ENCODE assay signal across 8 cellular contexts in genomic region chr20:53596188-53597084, GRCh38. TPM values are rescaled to one million over a fixed set of nuclear protein-coding genes. Genes with fewer than 3 reads are reported as not detected.
A peak's percentile ranks its signal among the peaks of the same experiment; 100 is the strongest.
DNase-seq lines count a peak whose midpoint lies in the region; ATAC-seq and TF ChIP-seq lines count a peak whose summit lies in the region.
"Not testable (repeated sequence)": the region's sequence is repeated elsewhere in the genome, so short reads cannot be mapped to it uniquely, and the experiment has no call there.

No MANE protein-coding gene starts in this region.

- not testable (repeated sequence) for TF ChIP-seq POLR2A in breast epithelium (IDR thresholded peaks at IDR 0.05); uterus (IDR thresholded peaks at IDR 0.05)

- not testable (repeated sequence) for H3K9me3 ChIP-seq in breast epithelium; lung (ENCODE audit: control insufficient read depth in 2 of 2, insufficient read depth in 1 of 2, low read length in 1 of 2); uterus

- peaks cover 31% of the 10 kb centered on the region for H3K36me3 Mint-ChIP-seq in activated CD4-positive, alpha-beta memory T cell treated with anti-CD3 and anti-CD28 coated beads, Interleukin-2, amount 10 ng/mL, durations not matched to agents 7 days and 5 days (ENCODE audit: low read depth)

- H3K27me3 Mint-ChIP-seq in activated CD4-positive, alpha-beta memory T cell treated with anti-CD3 and anti-CD28 coated beads, Interleukin-2, amount 10 ng/mL, durations not matched to agents 7 days and 5 days: not testable (repeated sequence)

- intact Hi-C loops in breast epithelium (cut with DNase I; ENCODE audit: low total_unique reads); uterus (cut with DNase I; ENCODE audit: low total_unique reads): not testable (repeated sequence)

- peak; percentile 73 for DNase-seq in NCI-H2227 (lab: John Stamatoyannopoulos, UW; ENCODE audit: unreplicated experiment)
- not testable (repeated sequence) for DNase-seq in activated CD4-positive, alpha-beta memory T cell treated with anti-CD3 and anti-CD28 coated beads, Interleukin-2, amount 10 ng/mL, durations not matched to agents 7 days and 5 days; breast epithelium (ENCODE audit: low spot score in 2 of 2); fibroblast of villous mesenchyme (ENCODE audit: low read depth); lung (ENCODE audit: low spot score); uterus

- CTCF ChIA-PET in activated CD4-positive, alpha-beta memory T cell treated with anti-CD3 and anti-CD28 coated beads, Interleukin-2, amount 10 ng/mL, durations not matched to agents 7 days and 5 days (lab: Charles Lee): interaction anchor here (0.6 to 2.3 kb wide), 3 partner anchors 13 to 55 kb away, joined by 3 to 11 read pairs (median 9); no protein-coding TSS in a partner anchor

- H3K4me1 Mint-ChIP-seq in activated CD4-positive, alpha-beta memory T cell treated with anti-CD3 and anti-CD28 coated beads, Interleukin-2, amount 10 ng/mL, durations not matched to agents 7 days and 5 days: peaks cover 46% of the 10 kb centered on the region

- WGBS in lung, 2 donors: 23 to 34% methylated on average over 13 of the region's 13 CpGs

- H3K4me1 ChIP-seq in breast epithelium; lung (ENCODE audit: control insufficient read depth in 2 of 2, insufficient read depth in 2 of 2, low read length in 2 of 2); rectal smooth muscle tissue (ENCODE audit: control insufficient read depth, insufficient read depth, low read length); uterus: not testable (repeated sequence)

- peak overlapping the region; percentile 63 for H3K4me3 Mint-ChIP-seq in activated CD4-positive, alpha-beta memory T cell treated with anti-CD3 and anti-CD28 coated beads, Interleukin-2, amount 10 ng/mL, durations not matched to agents 7 days and 5 days

- not testable (repeated sequence) for H3K9me3 Mint-ChIP-seq in activated CD4-positive, alpha-beta memory T cell treated with anti-CD3 and anti-CD28 coated beads, Interleukin-2, amount 10 ng/mL, durations not matched to agents 7 days and 5 days

- not testable (repeated sequence) for ATAC-seq in lung (ENCODE audit: insufficient read depth, low FRiP score)

- H3K27ac ChIP-seq in breast epithelium: peak overlapping the region; percentile 87 to 100
- peak overlapping the region; percentile 7 to 53 for H3K27ac ChIP-seq in lung (ENCODE audit: low read depth in 1 of 2, low read length in 1 of 2)
- peak overlapping the region; percentile 51 for H3K27ac ChIP-seq in rectal smooth muscle tissue (ENCODE audit: low read depth, low read length)
- peak overlapping the region; percentile 39 to 42 for H3K27ac ChIP-seq in uterus

- not testable (repeated sequence) for H3K36me3 ChIP-seq in breast epithelium; lung (ENCODE audit: control insufficient read depth in 2 of 2, insufficient read depth in 2 of 2, low read length in 2 of 2); rectal smooth muscle tissue (ENCODE audit: control insufficient read depth, insufficient read depth, low read length); uterus

- not testable (repeated sequence) for TF ChIP-seq CTCF in breast epithelium (IDR thresholded peaks at IDR 0.05); fibroblast of villous mesenchyme (IDR thresholded peaks at IDR 0.05; ENCODE audit: insufficient read depth, low read depth, low read length); lung (IDR thresholded peaks at IDR 0.05; ENCODE audit: control extremely low read depth, extremely low read depth); uterus (IDR thresholded peaks at IDR 0.05)

- not testable (repeated sequence) for H3K9ac ChIP-seq in rectal smooth muscle tissue (ENCODE audit: low read length)

- peak overlapping the region; percentile 83 for H3K27ac Mint-ChIP-seq in activated CD4-positive, alpha-beta memory T cell treated with anti-CD3 and anti-CD28 coated beads, Interleukin-2, amount 10 ng/mL, durations not matched to agents 7 days and 5 days

- H3K4me3 ChIP-seq in GM08714 (ENCODE audit: low read length) (peak overlapping the region; percentile 33), breast epithelium (peak overlapping the region in 1 of 3 donors; percentile 31), fibroblast of villous mesenchyme (ENCODE audit: low read depth, low read length) (peak overlapping the region; percentile 2), rectal smooth muscle tissue (ENCODE audit: low read length) (peak overlapping the region; percentile 54)
- H3K4me3 ChIP-seq in lung, uterus: not testable (repeated sequence)

- H3K27me3 ChIP-seq in breast epithelium; lung (ENCODE audit: control insufficient read depth, insufficient read depth); rectal smooth muscle tissue (ENCODE audit: control insufficient read depth, insufficient read depth, low read length); uterus: not testable (repeated sequence)

- POLR2A ChIA-PET in activated CD4-positive, alpha-beta memory T cell treated with anti-CD3 and anti-CD28 coated beads, Interleukin-2, amount 10 ng/mL, durations not matched to agents 7 days and 5 days (lab: Charles Lee): interaction anchor here (0.7 to 7.1 kb wide), 12 partner anchors 9 to 303 kb away, joined by 3 to 89 read pairs (median 6); no protein-coding TSS in a partner anchor

RNA-seq across cellular contexts. Expression of gene ZNF217, which starts 2.8 kb away (rescaled TPM):
- 10 to 100 TPM; 89.5 to 90.4 TPM for total RNA-seq in activated CD4-positive, alpha-beta memory T cell treated with anti-CD3 and anti-CD28 coated beads, Interleukin-2, amount 10 ng/mL, durations not matched to agents 7 days and 5 days
- 10 to 100 TPM; 22.4 to 54.7 (median 48.3) TPM for total RNA-seq in breast epithelium
- total RNA-seq in fibroblast of villous mesenchyme: 20.3 and 22.9 TPM in 2 replicates
- total RNA-seq in lung: 10 to 100 TPM; 32.2 to 32.6 TPM
- polyA plus RNA-seq in lung: 10 to 100 TPM in 1 of 2 donors, 1 to 10 TPM in 1; 6.0 to 16.8 TPM
- total RNA-seq in uterus: 10 to 100 TPM in 3 of 4 donors, 1 to 10 TPM in 1; 7.4 to 37.8 (median 18.4) TPM

Comparison
In these comparisons a context has a peak if more than half of its experiments do, and no peak if none do; other contexts are left out.
1. H3K27ac ChIP-seq: peak in every context shown above with its lines; median percentile 94 in breast epithelium; 51 in rectal smooth muscle tissue; 40 in uterus; 30 in lung.